ENCODE assay signal across 25 cellular contexts in the genomic region with DNA sequence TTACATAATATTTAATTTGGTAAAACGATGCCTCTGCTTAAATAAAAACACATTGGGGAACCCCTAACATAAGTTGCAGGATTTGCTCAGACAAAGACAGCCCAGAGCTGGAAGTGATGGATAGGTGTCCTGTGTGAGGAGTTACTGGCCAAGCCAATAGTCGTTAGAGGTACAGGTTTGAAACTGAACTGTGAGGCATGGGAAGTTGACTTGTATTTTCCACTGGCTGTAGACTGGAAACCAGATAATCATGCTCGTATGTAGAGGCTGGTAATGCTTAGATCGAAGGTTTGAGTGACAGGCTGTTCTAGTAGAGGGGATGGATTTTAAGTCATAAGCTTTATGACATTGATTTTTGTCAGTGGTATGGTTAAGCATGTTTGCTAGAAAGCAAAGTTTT. TPM values are rescaled to one million over a fixed set of nuclear protein-coding genes. Genes with fewer than 3 reads are reported as not detected.
"Had no signal": no experiment of that assay in that cellular context is flagged by ENCODE, and none has a peak within 500 bp of the region (broad histone marks: within the 10 kb centered on the region; RNA-seq: fewer than 3 reads in every experiment).

No MANE protein-coding gene starts in this region.

- ATAC-seq: natural killer cell; right lobe of liver; stimulated activated naive B cell treated with anti-CD40 and anti-IgM and Interleukin-4, amounts not matched to agents 10 μg/mL and 1 μg/mL and 100 μg/mL, for 72 hours; stimulated activated naive CD8-positive, alpha-beta T cell treated with anti-CD3 and anti-CD28 coated beads, Interleukin-15, Interleukin-2, amounts not matched to agents 100 U/mL and 50 U/mL, for 24 hours had no signal

- H3K27me3 Mint-ChIP-seq: naive B cell, progenitor cell of endocrine pancreas had no signal

- H3K36me3 Mint-ChIP-seq: mesothelial cell of epicardium; naive B cell; natural killer cell; neural progenitor cell; stimulated activated naive B cell treated with anti-CD40 and anti-IgM and Interleukin-4, amounts not matched to agents 10 μg/mL and 1 μg/mL and 100 μg/mL, for 72 hours had no signal

- H3K27ac ChIP-seq: left ventricle myocardium inferior, neural progenitor cell, neutrophil, right atrium auricular region, right lobe of liver, stomach, testis, thyroid gland, transverse colon, vagina had no signal

- H3K27ac Mint-ChIP-seq: mesothelial cell of epicardium; naive B cell; natural killer cell; nephron progenitor cell; neural progenitor cell; progenitor cell of endocrine pancreas; stimulated activated naive B cell treated with anti-CD40 and anti-IgM and Interleukin-4, amounts not matched to agents 10 μg/mL and 1 μg/mL and 100 μg/mL, for 72 hours had no signal

- H3K9ac ChIP-seq: neural progenitor cell had no signal

- H3K9me3 Mint-ChIP-seq: mesothelial cell of epicardium, natural killer cell, nephron progenitor cell had no signal

- H3K4me3 Mint-ChIP-seq: mesothelial cell of epicardium; naive B cell; natural killer cell; nephron progenitor cell; neural progenitor cell; stimulated activated naive B cell treated with anti-CD40 and anti-IgM and Interleukin-4, amounts not matched to agents 10 μg/mL and 1 μg/mL and 100 μg/mL, for 72 hours had no signal

- DNase-seq: islet precursor cell; left ventricle myocardium inferior; mesendoderm; naive B cell; natural killer cell; nephron progenitor cell; occipital lobe; right lobe of liver; stimulated activated CD4-positive, alpha-beta T cell treated with anti-CD3 and anti-CD28 coated beads, Interleukin-1b, Interleukin-23, amount 100 ng/mL, for 48 hours; stimulated activated CD4-positive, alpha-beta T cell treated with anti-CD3 and anti-CD28 coated beads, Interleukin-4, amount 100 ng/mL, for 1 hour; stimulated activated naive B cell treated with anti-CD40 and anti-IgM and Interleukin-4, amounts not matched to agents 10 μg/mL and 1 μg/mL and 100 μg/mL, for 72 hours; stimulated activated naive CD8-positive, alpha-beta T cell treated with anti-CD3 and anti-CD28 coated beads, Interleukin-15, Interleukin-2, amounts not matched to agents 100 U/mL and 50 U/mL, for 24 hours; stomach; testis; thyroid gland; transverse colon; upper lobe of left lung had no signal

- H3K9me3 ChIP-seq: left ventricle myocardium inferior, neutrophil, right lobe of liver, testis, thyroid gland, transverse colon, vagina had no signal

- H3K4me2 ChIP-seq: neural progenitor cell, smooth muscle cell had no signal

- H3K27me3 ChIP-seq: neural progenitor cell, neutrophil, right atrium auricular region, right lobe of liver, stomach, testis, thyroid gland, transverse colon, upper lobe of left lung, vagina had no signal

- H3K4me1 Mint-ChIP-seq: mesothelial cell of epicardium; naive B cell; natural killer cell; nephron progenitor cell; neural progenitor cell; stimulated activated naive B cell treated with anti-CD40 and anti-IgM and Interleukin-4, amounts not matched to agents 10 μg/mL and 1 μg/mL and 100 μg/mL, for 72 hours had no signal

- H3K4me3 ChIP-seq: left ventricle myocardium inferior, lung, neural progenitor cell, right atrium auricular region, right lobe of liver, smooth muscle cell, stomach, testis, thyroid gland, transverse colon, upper lobe of left lung, vagina had no signal

- H3K36me3 ChIP-seq: left ventricle myocardium inferior, neural progenitor cell, neutrophil, right atrium auricular region, right lobe of liver, stomach, thyroid gland, transverse colon, upper lobe of left lung, vagina had no signal

- H3K4me1 ChIP-seq: neural progenitor cell, right atrium auricular region, right lobe of liver, stomach, testis, thyroid gland, transverse colon, upper lobe of left lung, vagina had no signal

- H2AFZ ChIP-seq: neural progenitor cell had no signal

RNA-seq across cellular contexts. Expression of a gene that starts 24.8 kb away (rescaled TPM):
- total RNA-seq: natural killer cell, progenitor cell of endocrine pancreas had no signal
